In genomic region chr15:76346666-76347506, GRCh38 we compare ENCODE assay signal across 8 cellular contexts. TPM values are rescaled to one million over a fixed set of nuclear protein-coding genes. Genes with fewer than 3 reads are reported as not detected.
DNase-seq lines count a peak whose midpoint lies in the region; ATAC-seq and TF ChIP-seq lines count a peak whose summit lies in the region.

No MANE protein-coding gene starts in this region.

- DNase-seq in germinal center (ENCODE audit: low spot score) (peak; percentile 34), prostate gland (ENCODE audit: low spot score) (no peak), kidney tubule cell (ENCODE audit: low spot score) (no peak)
- no peak for DNase-seq in activated CD4-positive, alpha-beta T cell treated with anti-CD3 and anti-CD28 coated beads, Interleukin-2, amount 50 U/mL, for 48 hours
- no peak for DNase-seq in NK-92 treated with Interleukin-12 subunit alpha and Interleukin-12 subunit beta, amount 100 ng/mL, for 24 hours (lab: John Stamatoyannopoulos, UW)

- H3K79me2 ChIP-seq in OCI-LY1 (ENCODE audit: insufficient read depth, low read length), result no peaks in the 10 kb centered on the region

- TF ChIP-seq POLR2A in prostate gland (IDR thresholded peaks at IDR 0.05), result no peak

- no peak overlapping the region for H2AFZ ChIP-seq in OCI-LY1 (ENCODE audit: low read length)

- peak overlapping the region; percentile 69 for H3K9ac ChIP-seq in ES-I3 (ENCODE audit: low read depth, low read length)
- H3K9ac ChIP-seq in OCI-LY1 (ENCODE audit: low read length), result no peak overlapping the region

- H3K27me3 ChIP-seq in OCI-LY1 (ENCODE audit: insufficient read depth, low read length) (peaks cover 5% of the 10 kb centered on the region), prostate gland (replicated peaks; ENCODE audit: insufficient read depth) (peaks cover 19% of the 10 kb centered on the region)

- H4K20me1 ChIP-seq in OCI-LY1 (ENCODE audit: insufficient read depth, low read length), result no peaks in the 10 kb centered on the region

- intact Hi-C loops in prostate gland (cut with DNase I), result no loop called here

- ATAC-seq in HG02840 (IDR thresholded peaks at IDR 0.05; ENCODE audit: low FRiP score, unreplicated experiment), result no peak

- H3K4me1 ChIP-seq in ES-I3 (ENCODE audit: insufficient read depth, low read length) (peaks cover 5% of the 10 kb centered on the region; the same call in 1 of the 2 replicates), OCI-LY1 (ENCODE audit: insufficient read depth, low read length, severe bottlenecking) (peaks cover 7% of the 10 kb centered on the region), prostate gland (replicated peaks) (peaks cover 4% of the 10 kb centered on the region)

- H3K9me2 ChIP-seq in OCI-LY1 (ENCODE audit: low read depth, low read length), result no peaks in the 10 kb centered on the region

- H3K4me3 ChIP-seq in OCI-LY1 (ENCODE audit: low read depth, low read length, poor library complexity, severe bottlenecking) (no peak overlapping the region), prostate gland (peak overlapping the region; percentile 33 to 36)

- H3K36me3 ChIP-seq in ES-I3 (ENCODE audit: insufficient read depth, low read length) (no peaks in the 10 kb centered on the region), OCI-LY1 (ENCODE audit: insufficient read depth, low read length) (no peaks in the 10 kb centered on the region), prostate gland (no peaks in the 10 kb centered on the region)

- H3K9me3 ChIP-seq in ES-I3 (ENCODE audit: control insufficient read depth, insufficient read depth, low read length) (no peaks in the 10 kb centered on the region), OCI-LY1 (ENCODE audit: low read length) (no peaks in the 10 kb centered on the region), prostate gland (no peaks in the 10 kb centered on the region)

- H3K27ac ChIP-seq in OCI-LY1 (ENCODE audit: low read depth, low read length, poor library complexity, severe bottlenecking) (no peak overlapping the region), prostate gland (peak overlapping the region; percentile 30 to 57)

- peak overlapping the region; percentile 48 for H3K4me2 ChIP-seq in OCI-LY1 (ENCODE audit: low read length)

- no peaks in the 10 kb centered on the region for H3F3A ChIP-seq in OCI-LY1 (ENCODE audit: insufficient read depth, low read length)

- no peak for TF ChIP-seq CTCF in OCI-LY1 (IDR thresholded peaks at IDR 0.05; ENCODE audit: low read length)
- TF ChIP-seq CTCF in prostate gland (IDR thresholded peaks at IDR 0.05), result no peak

- 4% methylated on average over 60 of the region's 76 CpGs for WGBS in prostate gland

RNA-seq across cellular contexts. Expression of gene ISL2, which starts 10.3 kb away (rescaled TPM):
- 1 to 10 TPM in 1 of 2 donors, under 1 TPM in 1; 0.77 to 2.4 TPM for total RNA-seq in prostate gland

RNA-seq across cellular contexts. Expression of gene ETFA, which starts 35.6 kb away (rescaled TPM):
- 10 to 100 TPM; 68.6 to 82.8 TPM for total RNA-seq in prostate gland
